Comparison of ENCODE assay signal across 1 cellular context in genomic region chr4:83862471-83862870, GRCh38.
A peak's percentile ranks its signal among the peaks of the same experiment; 100 is the strongest.
TF ChIP-seq lines count a peak whose summit lies in the region.

No MANE protein-coding gene starts in this region.

TF ChIP-seq in HepG2, 621 proteins besides CTCF, POLR2A, EP300 and RAD21 (continued from another document):
- no peak; the same call in 1 of the 2 replicates for TF ChIP-seq ZNF350 (CRISPR knock-in tag; IDR thresholded peaks at IDR 0.05; ENCODE audit: borderline replicate concordance, low read depth)
- TF ChIP-seq SKI (IDR thresholded peaks at IDR 0.05; ENCODE audit: partially characterized antibody) = no peak
- TF ChIP-seq, protein P1, sequence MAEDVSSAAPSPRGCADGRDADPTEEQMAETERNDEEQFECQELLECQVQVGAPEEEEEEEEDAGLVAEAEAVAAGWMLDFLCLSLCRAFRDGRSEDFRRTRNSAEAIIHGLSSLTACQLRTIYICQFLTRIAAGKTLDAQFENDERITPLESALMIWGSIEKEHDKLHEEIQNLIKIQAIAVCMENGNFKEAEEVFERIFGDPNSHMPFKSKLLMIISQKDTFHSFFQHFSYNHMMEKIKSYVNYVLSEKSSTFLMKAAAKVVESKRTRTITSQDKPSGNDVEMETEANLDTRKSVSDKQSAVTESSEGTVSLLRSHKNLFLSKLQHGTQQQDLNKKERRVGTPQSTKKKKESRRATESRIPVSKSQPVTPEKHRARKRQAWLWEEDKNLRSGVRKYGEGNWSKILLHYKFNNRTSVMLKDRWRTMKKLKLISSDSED (CRISPR knock-in tag; IDR thresholded peaks at IDR 0.05) = no peak
- no peak for TF ChIP-seq ZNF546 (CRISPR knock-in tag; conservative IDR thresholded peaks at IDR 0.05)
- TF ChIP-seq ZNF883 (CRISPR knock-in tag; IDR thresholded peaks at IDR 0.05; ENCODE audit: not compliant biosample characterization) = no peak
- TF ChIP-seq, protein P2, sequence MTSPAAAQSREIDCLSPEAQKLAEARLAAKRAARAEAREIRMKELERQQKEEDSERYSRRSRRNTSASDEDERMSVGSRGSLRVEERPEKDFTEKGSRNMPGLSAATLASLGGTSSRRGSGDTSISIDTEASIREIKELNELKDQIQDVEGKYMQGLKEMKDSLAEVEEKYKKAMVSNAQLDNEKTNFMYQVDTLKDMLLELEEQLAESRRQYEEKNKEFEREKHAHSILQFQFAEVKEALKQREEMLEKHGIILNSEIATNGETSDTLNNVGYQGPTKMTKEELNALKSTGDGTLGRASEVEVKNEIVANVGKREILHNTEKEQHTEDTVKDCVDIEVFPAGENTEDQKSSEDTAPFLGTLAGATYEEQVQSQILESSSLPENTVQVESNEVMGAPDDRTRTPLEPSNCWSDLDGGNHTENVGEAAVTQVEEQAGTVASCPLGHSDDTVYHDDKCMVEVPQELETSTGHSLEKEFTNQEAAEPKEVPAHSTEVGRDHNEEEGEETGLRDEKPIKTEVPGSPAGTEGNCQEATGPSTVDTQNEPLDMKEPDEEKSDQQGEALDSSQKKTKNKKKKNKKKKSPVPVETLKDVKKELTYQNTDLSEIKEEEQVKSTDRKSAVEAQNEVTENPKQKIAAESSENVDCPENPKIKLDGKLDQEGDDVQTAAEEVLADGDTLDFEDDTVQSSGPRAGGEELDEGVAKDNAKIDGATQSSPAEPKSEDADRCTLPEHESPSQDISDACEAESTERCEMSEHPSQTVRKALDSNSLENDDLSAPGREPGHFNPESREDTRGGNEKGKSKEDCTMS (CRISPR knock-in tag; conservative IDR thresholded peaks at IDR 0.05) = no peak
- no peak for TF ChIP-seq FOXP1 (IDR thresholded peaks at IDR 0.05)
- TF ChIP-seq FOXP1 (CRISPR knock-in tag; IDR thresholded peaks at IDR 0.05) = no peak
- no peak for TF ChIP-seq BCL3 (CRISPR knock-in tag; IDR thresholded peaks at IDR 0.05)
- TF ChIP-seq ZNF569 (CRISPR knock-in tag; IDR thresholded peaks at IDR 0.05; ENCODE audit: borderline replicate concordance) = no peak
- TF ChIP-seq ZNF264 (CRISPR knock-in tag; IDR thresholded peaks at IDR 0.05) = no peak
- TF ChIP-seq NFIB (CRISPR knock-in tag; IDR thresholded peaks at IDR 0.05; ENCODE audit: borderline replicate concordance) = no peak
- no peak for TF ChIP-seq ZNF333 (CRISPR knock-in tag; IDR thresholded peaks at IDR 0.05; ENCODE audit: borderline replicate concordance)
- TF ChIP-seq, protein P3, sequence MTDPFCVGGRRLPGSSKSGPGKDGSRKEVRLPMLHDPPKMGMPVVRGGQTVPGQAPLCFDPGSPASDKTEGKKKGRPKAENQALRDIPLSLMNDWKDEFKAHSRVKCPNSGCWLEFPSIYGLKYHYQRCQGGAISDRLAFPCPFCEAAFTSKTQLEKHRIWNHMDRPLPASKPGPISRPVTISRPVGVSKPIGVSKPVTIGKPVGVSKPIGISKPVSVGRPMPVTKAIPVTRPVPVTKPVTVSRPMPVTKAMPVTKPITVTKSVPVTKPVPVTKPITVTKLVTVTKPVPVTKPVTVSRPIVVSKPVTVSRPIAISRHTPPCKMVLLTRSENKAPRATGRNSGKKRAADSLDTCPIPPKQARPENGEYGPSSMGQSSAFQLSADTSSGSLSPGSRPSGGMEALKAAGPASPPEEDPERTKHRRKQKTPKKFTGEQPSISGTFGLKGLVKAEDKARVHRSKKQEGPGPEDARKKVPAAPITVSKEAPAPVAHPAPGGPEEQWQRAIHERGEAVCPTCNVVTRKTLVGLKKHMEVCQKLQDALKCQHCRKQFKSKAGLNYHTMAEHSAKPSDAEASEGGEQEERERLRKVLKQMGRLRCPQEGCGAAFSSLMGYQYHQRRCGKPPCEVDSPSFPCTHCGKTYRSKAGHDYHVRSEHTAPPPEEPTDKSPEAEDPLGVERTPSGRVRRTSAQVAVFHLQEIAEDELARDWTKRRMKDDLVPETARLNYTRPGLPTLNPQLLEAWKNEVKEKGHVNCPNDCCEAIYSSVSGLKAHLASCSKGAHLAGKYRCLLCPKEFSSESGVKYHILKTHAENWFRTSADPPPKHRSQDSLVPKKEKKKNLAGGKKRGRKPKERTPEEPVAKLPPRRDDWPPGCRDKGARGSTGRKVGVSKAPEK (CRISPR knock-in tag; IDR thresholded peaks at IDR 0.05; ENCODE audit: borderline replicate concordance) = no peak
- TF ChIP-seq MED13 (CRISPR knock-in tag; IDR thresholded peaks at IDR 0.05) = no peak
- TF ChIP-seq ZNF562 (CRISPR knock-in tag; IDR thresholded peaks at IDR 0.05; ENCODE audit: borderline replicate concordance) = no peak
- no peak for TF ChIP-seq ZNF878 (CRISPR knock-in tag; IDR thresholded peaks at IDR 0.05)
- no peak for TF ChIP-seq ZNF660 (CRISPR knock-in tag; IDR thresholded peaks at IDR 0.05; ENCODE audit: borderline replicate concordance, low read depth)
- TF ChIP-seq GLI4 (CRISPR knock-in tag; IDR thresholded peaks at IDR 0.05; ENCODE audit: borderline replicate concordance) = no peak
- TF ChIP-seq SETDB1 (CRISPR knock-in tag; IDR thresholded peaks at IDR 0.05; ENCODE audit: borderline replicate concordance) = no peak
- TF ChIP-seq REXO4 (CRISPR knock-in tag; IDR thresholded peaks at IDR 0.05; ENCODE audit: borderline replicate concordance) = no peak
- TF ChIP-seq THAP11 (CRISPR knock-in tag; IDR thresholded peaks at IDR 0.05) = 0 out of 2 replicates have a peak, but pooled peaks have one; percentile 12
- TF ChIP-seq RARG (CRISPR knock-in tag; IDR thresholded peaks at IDR 0.05; ENCODE audit: low read depth) = no peak
- TF ChIP-seq GPN1 (CRISPR knock-in tag; IDR thresholded peaks at IDR 0.05; ENCODE audit: borderline replicate concordance) = no peak
- TF ChIP-seq, protein P4, sequence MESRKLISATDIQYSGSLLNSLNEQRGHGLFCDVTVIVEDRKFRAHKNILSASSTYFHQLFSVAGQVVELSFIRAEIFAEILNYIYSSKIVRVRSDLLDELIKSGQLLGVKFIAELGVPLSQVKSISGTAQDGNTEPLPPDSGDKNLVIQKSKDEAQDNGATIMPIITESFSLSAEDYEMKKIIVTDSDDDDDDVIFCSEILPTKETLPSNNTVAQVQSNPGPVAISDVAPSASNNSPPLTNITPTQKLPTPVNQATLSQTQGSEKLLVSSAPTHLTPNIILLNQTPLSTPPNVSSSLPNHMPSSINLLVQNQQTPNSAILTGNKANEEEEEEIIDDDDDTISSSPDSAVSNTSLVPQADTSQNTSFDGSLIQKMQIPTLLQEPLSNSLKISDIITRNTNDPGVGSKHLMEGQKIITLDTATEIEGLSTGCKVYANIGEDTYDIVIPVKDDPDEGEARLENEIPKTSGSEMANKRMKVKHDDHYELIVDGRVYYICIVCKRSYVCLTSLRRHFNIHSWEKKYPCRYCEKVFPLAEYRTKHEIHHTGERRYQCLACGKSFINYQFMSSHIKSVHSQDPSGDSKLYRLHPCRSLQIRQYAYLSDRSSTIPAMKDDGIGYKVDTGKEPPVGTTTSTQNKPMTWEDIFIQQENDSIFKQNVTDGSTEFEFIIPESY (CRISPR knock-in tag; IDR thresholded peaks at IDR 0.05) = no peak
- TF ChIP-seq ZFP82 (CRISPR knock-in tag; IDR thresholded peaks at IDR 0.05; ENCODE audit: borderline replicate concordance) = no peak
- TF ChIP-seq JUND (CRISPR knock-in tag; IDR thresholded peaks at IDR 0.05) = 0 out of 2 replicates have a peak, but pooled peaks have one; percentile 20
- no peak for TF ChIP-seq TMF1 (CRISPR knock-in tag; IDR thresholded peaks at IDR 0.05; ENCODE audit: low read depth)
- no peak for TF ChIP-seq SRF (IDR thresholded peaks at IDR 0.05; ENCODE audit: low read depth, low read length)
- no peak for TF ChIP-seq JDP2 (CRISPR knock-in tag; IDR thresholded peaks at IDR 0.05; ENCODE audit: borderline replicate concordance)
- no peak for TF ChIP-seq ZSCAN5A (CRISPR knock-in tag; IDR thresholded peaks at IDR 0.05; ENCODE audit: borderline replicate concordance)
- TF ChIP-seq ZNF75D (CRISPR knock-in tag; IDR thresholded peaks at IDR 0.05; ENCODE audit: borderline replicate concordance) = no peak
- TF ChIP-seq TP53 (CRISPR knock-in tag; conservative IDR thresholded peaks at IDR 0.05) = no peak
- TF ChIP-seq KAT7 (CRISPR knock-in tag; IDR thresholded peaks at IDR 0.05; ENCODE audit: borderline replicate concordance) = no peak
- no peak for TF ChIP-seq ZNF33A (CRISPR knock-in tag; IDR thresholded peaks at IDR 0.05; ENCODE audit: borderline replicate concordance)
- 0 out of 2 replicates have a peak, but pooled peaks have one; percentile 31 for TF ChIP-seq HDAC2 (CRISPR knock-in tag; IDR thresholded peaks at IDR 0.05)
- no peak for TF ChIP-seq NFE2L2 (IDR thresholded peaks at IDR 0.05; ENCODE audit: low read length)
